In genomic region chr17:60421273-60422161, GRCh38 we compare ENCODE assay signal across 8 cellular contexts. TPM values are rescaled to one million over a fixed set of nuclear protein-coding genes. Genes with fewer than 3 reads are reported as not detected.
DNase-seq lines count a peak whose midpoint lies in the region; ATAC-seq, FAIRE-seq and TF ChIP-seq lines count a peak whose summit lies in the region.

No MANE protein-coding gene starts in this region.

- no peak for FAIRE-seq in RCC 7860 (lab: Jason Lieb, UNC)

- peak; percentile 84 for DNase-seq in AG08396 (ENCODE audit: low spot score)
- DNase-seq in RCC 7860 (ENCODE audit: low spot score): peak; percentile 24
- DNase-seq in activated naive CD4-positive, alpha-beta T cell (lab: John Stamatoyannopoulos, UW): peak; percentile 51 to 71 (median 58)
- DNase-seq in germinal center (ENCODE audit: low spot score): peak; percentile 82
- DNase-seq in nucleus accumbens (lab: John Stamatoyannopoulos, UW): peak in 49 of 56 donors; percentile 11 to 89 (median 53)

- ATAC-seq in GM19023 (IDR thresholded peaks at IDR 0.05; ENCODE audit: unreplicated experiment) (peak; percentile 82), HG03196 (IDR thresholded peaks at IDR 0.05; ENCODE audit: unreplicated experiment) (peak; percentile 83)

- peak; percentile 3 for TF ChIP-seq CTCF in subcutaneous adipose tissue (IDR thresholded peaks at IDR 0.05; ENCODE audit: low read depth)

RNA-seq across cellular contexts. Expression of gene CHCT1, which starts 0.8 kb away (rescaled TPM):
- not detected for total RNA-seq in subcutaneous adipose tissue

RNA-seq across cellular contexts. Expression of gene USP32, which starts 29.6 kb away (rescaled TPM):
- total RNA-seq in subcutaneous adipose tissue: 10 to 100 TPM; 65.1 to 80.1 (median 77.2) TPM

Comparison
In these comparisons a context has a peak if more than half of its experiments do, and no peak if none do; other contexts are left out.
1. Peak in every context shown above with its lines: DNase-seq and ATAC-seq.
2. DNase-seq: peak in every context shown above with its lines; median percentile 84 in AG08396; 82 in germinal center; 58 in activated naive CD4-positive, alpha-beta T cell; 53 in nucleus accumbens; 24 in RCC 7860.